In the genomic region with DNA sequence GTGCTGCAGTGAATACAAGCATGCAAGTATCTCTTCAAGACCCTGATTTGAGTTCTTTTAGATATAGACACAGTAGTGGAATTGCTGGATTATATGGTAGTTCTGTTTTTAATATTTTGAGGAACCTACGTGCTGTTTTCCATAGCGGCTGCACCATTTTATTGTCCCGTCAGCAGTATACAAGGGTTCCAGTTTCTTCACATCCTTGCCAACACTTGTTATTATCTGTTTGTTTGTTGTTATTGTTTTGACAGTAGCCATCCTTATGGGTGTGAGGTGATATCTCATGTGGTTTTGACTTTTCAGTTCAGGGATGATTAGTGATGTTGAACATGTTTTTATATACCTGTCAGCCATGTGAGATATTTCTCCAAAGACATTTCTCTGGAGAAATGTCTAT, we compare ENCODE assay signal across 28 cellular contexts. TPM values are rescaled to one million over a fixed set of nuclear protein-coding genes. Genes with fewer than 3 reads are reported as not detected.
"Had no signal": no experiment of that assay in that cellular context is flagged by ENCODE, and none has a peak within 500 bp of the region (broad histone marks: within the 10 kb centered on the region; RNA-seq: fewer than 3 reads in every experiment).

No MANE protein-coding gene starts in this region.

- H3K36me3 ChIP-seq: neural progenitor cell, ovary, suprapubic skin, tibial artery, transverse colon, upper lobe of right lung, uterus had no signal

- H3K9ac ChIP-seq: neural progenitor cell, parathyroid adenoma had no signal

- H3K4me2 ChIP-seq: neural progenitor cell had no signal

- H3K4me3 ChIP-seq: neural progenitor cell, ovary, psoas muscle, skin epidermis, suprapubic skin, testis, tibial artery, transverse colon, upper lobe of right lung, uterus had no signal

- H3K79me2 ChIP-seq: parathyroid adenoma had no signal

- H3K4me1 ChIP-seq: parathyroid adenoma, psoas muscle, suprapubic skin, tibial artery, transverse colon, upper lobe of right lung, uterus had no signal

- H3K27ac ChIP-seq: neural progenitor cell, ovary, parathyroid adenoma, psoas muscle, skin epidermis, suprapubic skin, testis, tibial artery, transverse colon, upper lobe of right lung, uterus had no signal

- H3K27me3 ChIP-seq: neural progenitor cell, ovary, suprapubic skin, testis, tibial artery, transverse colon, upper lobe of right lung, uterus had no signal

- H2AFZ ChIP-seq: neural progenitor cell, parathyroid adenoma had no signal

- DNase-seq: naive thymus-derived CD4-positive, alpha-beta T cell; natural killer cell; occipital lobe; ovary; posterior cingulate gyrus; psoas muscle; right cardiac atrium; stimulated activated CD4-positive, alpha-beta T cell treated with anti-CD3 and anti-CD28 coated beads, Interleukin-15, amount 100 ng/mL, for 24 hours; stimulated activated CD4-positive, alpha-beta T cell treated with anti-CD3 and anti-CD28 coated beads, Interleukin-2, amount 100 ng/mL, for 24 hours; stimulated activated CD4-positive, alpha-beta T cell treated with anti-CD3 and anti-CD28 coated beads, Interleukin-2, amount 100 ng/mL, for 48 hours; stimulated activated CD4-positive, alpha-beta T cell treated with anti-CD3 and anti-CD28 coated beads, Interleukin-4, amount 100 ng/mL, for 24 hours; stimulated activated naive CD4-positive, alpha-beta T cell; stimulated activated naive CD8-positive, alpha-beta T cell treated with anti-CD3 and anti-CD28 coated beads, Interleukin-15, amount 100 ng/mL, for 72 hours; stimulated activated naive CD8-positive, alpha-beta T cell treated with anti-CD3 and anti-CD28 coated beads, Interleukin-15, Interleukin-2, amounts not matched to agents 100 U/mL and 50 U/mL, for 24 hours; substantia nigra; testis; tibial artery; transverse colon; upper lobe of right lung; uterus had no signal

- H3K4me3 Mint-ChIP-seq: naive thymus-derived CD4-positive, alpha-beta T cell; natural killer cell; nephron; neural progenitor cell; stimulated activated effector memory CD8-positive, alpha-beta T cell treated with anti-CD3 and anti-CD28 coated beads, Interleukin-12 subunit alpha, Interleukin-12 subunit beta, amount 100 ng/mL, for 72 hours; stimulated activated naive CD8-positive, alpha-beta T cell treated with anti-CD3 and anti-CD28 coated beads, Interleukin-15, amount 100 ng/mL, for 72 hours had no signal

- H3K4me1 Mint-ChIP-seq: natural killer cell; stimulated activated effector memory CD8-positive, alpha-beta T cell treated with anti-CD3 and anti-CD28 coated beads, Interleukin-12 subunit alpha, Interleukin-12 subunit beta, amount 100 ng/mL, for 72 hours; stimulated activated naive CD8-positive, alpha-beta T cell treated with anti-CD3 and anti-CD28 coated beads, Interleukin-15, amount 100 ng/mL, for 72 hours had no signal

- H3K9me3 ChIP-seq: ovary, psoas muscle, suprapubic skin, testis, tibial artery, transverse colon, upper lobe of right lung, uterus had no signal

- ATAC-seq: naive thymus-derived CD4-positive, alpha-beta T cell; natural killer cell; psoas muscle; right cardiac atrium; sciatic nerve; stimulated activated naive CD8-positive, alpha-beta T cell treated with anti-CD3 and anti-CD28 coated beads, Interleukin-15, Interleukin-2, amounts not matched to agents 100 U/mL and 50 U/mL, for 24 hours; upper lobe of right lung had no signal

- H3K27me3 Mint-ChIP-seq: type B pancreatic cell had no signal

- H3K36me3 Mint-ChIP-seq: naive thymus-derived CD4-positive, alpha-beta T cell; natural killer cell; stimulated activated effector memory CD8-positive, alpha-beta T cell treated with anti-CD3 and anti-CD28 coated beads, Interleukin-12 subunit alpha, Interleukin-12 subunit beta, amount 100 ng/mL, for 72 hours had no signal

- H3K9me3 Mint-ChIP-seq: naive thymus-derived CD4-positive, alpha-beta T cell; natural killer cell; stimulated activated effector memory CD8-positive, alpha-beta T cell treated with anti-CD3 and anti-CD28 coated beads, Interleukin-12 subunit alpha, Interleukin-12 subunit beta, amount 100 ng/mL, for 72 hours; stimulated activated naive CD8-positive, alpha-beta T cell treated with anti-CD3 and anti-CD28 coated beads, Interleukin-15, amount 100 ng/mL, for 72 hours had no signal

RNA-seq across cellular contexts. Expression of gene TNFRSF19, which starts 53.2 kb away (rescaled TPM):
- polyA plus RNA-seq: naive thymus-derived CD4-positive, alpha-beta T cell had no signal
